ENCODE assay signal across 36 cellular contexts in the genomic region with DNA sequence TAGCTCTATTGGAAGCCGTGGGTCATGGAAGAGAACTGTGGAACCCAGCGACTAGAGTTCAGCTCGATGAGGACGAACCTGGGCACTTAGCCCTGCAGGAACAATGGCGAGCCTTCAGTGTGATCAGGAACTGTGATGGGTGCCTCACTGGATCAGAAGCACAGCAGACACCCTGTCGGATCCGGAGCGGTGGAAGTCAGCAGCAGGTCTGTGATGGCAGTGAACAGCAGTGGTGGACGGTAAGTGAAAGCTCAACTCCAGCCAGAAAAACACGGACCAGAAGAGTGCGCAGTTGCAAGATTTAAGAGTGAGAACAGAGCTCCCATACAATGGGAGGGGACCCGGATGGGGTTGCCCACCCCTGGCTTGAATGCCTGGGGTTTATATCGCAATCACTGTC.
"Had no signal": no experiment of that assay in that cellular context is flagged by ENCODE, and none has a peak within 500 bp of the region (broad histone marks: within the 10 kb centered on the region; RNA-seq: fewer than 3 reads in every experiment).

No MANE protein-coding gene starts in this region.

- H3K27ac ChIP-seq: ascending aorta, cardiac muscle cell, VCaP had no signal

- ATAC-seq: activated CD4-positive, alpha-beta T cell treated with anti-CD3 and anti-CD28 coated beads for 36 hours; activated CD4-positive, CD25-positive, alpha-beta regulatory T cell treated with anti-CD3 and anti-CD28 coated beads, Interleukin-2, amount 50 U/mL, for 24 hours; activated CD8-positive, alpha-beta memory T cell treated with anti-CD3 and anti-CD28 coated beads, Interleukin-2, amount 10 ng/mL, durations not matched to agents 7 days and 5 days; activated CD8-positive, alpha-beta T cell treated with anti-CD3 and anti-CD28 coated beads, Interleukin-2, amount 10 ng/mL, durations not matched to agents 7 days and 5 days; activated naive CD8-positive, alpha-beta T cell treated with anti-CD3 and anti-CD28 coated beads, Interleukin-2, amount 50 U/mL, for 24 hours had no signal

- H3K36me3 ChIP-seq: ascending aorta, cardiac muscle cell had no signal

- H3K36me3 Mint-ChIP-seq: activated CD8-positive, alpha-beta memory T cell treated with anti-CD3 and anti-CD28 coated beads, Interleukin-2, amount 10 ng/mL, durations not matched to agents 7 days and 5 days; activated naive CD4-positive, alpha-beta T cell treated with anti-CD3 and anti-CD28 coated beads, Interleukin-2, amount 10 ng/mL, durations not matched to agents 7 days and 5 days; activated naive CD4-positive, alpha-beta T cell treated with anti-CD3 and anti-CD28 coated beads, Interleukin-2, amount 50 U/mL, for 24 hours; activated naive CD8-positive, alpha-beta T cell; activated naive CD8-positive, alpha-beta T cell treated with anti-CD3 and anti-CD28 coated beads, Interleukin-2, amount 10 ng/mL, durations not matched to agents 7 days and 5 days; brain had no signal

- H3K27me3 ChIP-seq: ascending aorta, cardiac muscle cell had no signal

- H3K4me3 ChIP-seq: ascending aorta, cardiac muscle cell had no signal

- H3K9me3 ChIP-seq: ascending aorta had no signal

- H3K9me3 Mint-ChIP-seq: activated naive CD8-positive, alpha-beta T cell treated with anti-CD3 and anti-CD28 coated beads, Interleukin-2, amount 10 ng/mL, durations not matched to agents 7 days and 5 days had no signal

- H3K4me1 ChIP-seq: ascending aorta had no signal

- H3K27me3 Mint-ChIP-seq: activated CD4-positive, alpha-beta memory T cell treated with anti-CD3 and anti-CD28 coated beads, Interleukin-2, amount 10 ng/mL, durations not matched to agents 7 days and 5 days; activated CD4-positive, alpha-beta T cell treated with anti-CD3 and anti-CD28 coated beads for 36 hours; activated CD4-positive, alpha-beta T cell treated with anti-CD3 and anti-CD28 coated beads, Interleukin-2, amount 10 ng/mL, durations not matched to agents 7 days and 5 days; activated CD8-positive, alpha-beta memory T cell treated with anti-CD3 and anti-CD28 coated beads, Interleukin-2, amount 10 ng/mL, durations not matched to agents 7 days and 5 days; activated naive CD4-positive, alpha-beta T cell treated with anti-CD3 and anti-CD28 coated beads, Interleukin-2, amount 10 ng/mL, durations not matched to agents 7 days and 5 days; activated naive CD4-positive, alpha-beta T cell treated with anti-CD3 and anti-CD28 coated beads, Interleukin-2, amount 50 U/mL, for 24 hours; activated naive CD8-positive, alpha-beta T cell treated with anti-CD3 and anti-CD28 coated beads, Interleukin-2, amount 10 ng/mL, durations not matched to agents 7 days and 5 days; activated naive CD8-positive, alpha-beta T cell treated with anti-CD3 and anti-CD28 coated beads, Interleukin-2, amount 50 U/mL, for 24 hours; activated T-cell treated with anti-CD3 and anti-CD28 coated beads, Interleukin-2, amount 50 U/mL, for 24 hours; brain; central memory CD8-positive, alpha-beta T cell had no signal

- DNase-seq: activated CD4-positive, alpha-beta memory T cell treated with anti-CD3 and anti-CD28 coated beads, Interleukin-2, amount 10 ng/mL, durations not matched to agents 7 days and 5 days; activated CD4-positive, alpha-beta T cell treated with anti-CD3 and anti-CD28 coated beads for 1 hour; activated CD4-positive, alpha-beta T cell treated with anti-CD3 and anti-CD28 coated beads for 36 hours; activated CD4-positive, alpha-beta T cell treated with anti-CD3 and anti-CD28 coated beads for 48 hours; activated CD4-positive, alpha-beta T cell treated with anti-CD3 and anti-CD28 coated beads, Interleukin-2, amount 10 ng/mL, durations not matched to agents 7 days and 5 days; activated CD4-positive, alpha-beta T cell treated with anti-CD3 and anti-CD28 coated beads, Interleukin-2, amount 50 U/mL, for 48 hours; activated CD4-positive, CD25-positive, alpha-beta regulatory T cell; activated CD8-positive, alpha-beta memory T cell treated with anti-CD3 and anti-CD28 coated beads for 24 hours; activated CD8-positive, alpha-beta memory T cell treated with anti-CD3 and anti-CD28 coated beads, Interleukin-2, amount 10 ng/mL, durations not matched to agents 7 days and 5 days; activated CD8-positive, alpha-beta memory T cell treated with anti-CD3 and anti-CD28 coated beads, Interleukin-2, amount 50 U/mL, for 48 hours; activated CD8-positive, alpha-beta T cell treated with anti-CD3 and anti-CD28 coated beads, Interleukin-2, amount 10 ng/mL, durations not matched to agents 7 days and 5 days; activated effector memory CD4-positive, alpha-beta T cell treated with Interleukin-2 at 50 U/mL for 16 hours; activated gamma-delta T cell; activated naive CD4-positive, alpha-beta T cell treated with anti-CD3 and anti-CD28 coated beads, Interleukin-2, amount 10 ng/mL, durations not matched to agents 7 days and 5 days; activated naive CD4-positive, alpha-beta T cell treated with Interleukin-2 at 50 U/mL for 16 hours; activated naive CD8-positive, alpha-beta T cell treated with anti-CD3 and anti-CD28 coated beads, Interleukin-2, amount 10 ng/mL, durations not matched to agents 7 days and 5 days; activated naive CD8-positive, alpha-beta T cell treated with anti-CD3 and anti-CD28 coated beads, Interleukin-2, amount 50 U/mL, for 24 hours; activated T-cell treated with anti-CD3 and anti-CD28 coated beads, Interleukin-2, amount 50 U/mL, for 24 hours; activated T-cell treated with anti-CD3 and anti-CD28 coated beads, Interleukin-2, amount 50 U/mL, for 48 hours; amygdala; anterior cingulate cortex; caudate nucleus; cerebellar nuclear complex; T-helper 2 cell; T-helper 9 cell had no signal

- H3K27ac Mint-ChIP-seq: activated CD4-positive, alpha-beta memory T cell treated with anti-CD3 and anti-CD28 coated beads, Interleukin-2, amount 10 ng/mL, durations not matched to agents 7 days and 5 days; activated CD4-positive, alpha-beta T cell treated with anti-CD3 and anti-CD28 coated beads for 36 hours; activated CD4-positive, alpha-beta T cell treated with anti-CD3 and anti-CD28 coated beads, Interleukin-2, amount 10 ng/mL, durations not matched to agents 7 days and 5 days; activated CD8-positive, alpha-beta memory T cell treated with anti-CD3 and anti-CD28 coated beads, Interleukin-2, amount 10 ng/mL, durations not matched to agents 7 days and 5 days; activated CD8-positive, alpha-beta T cell treated with anti-CD3 and anti-CD28 coated beads, Interleukin-2, amount 10 ng/mL, durations not matched to agents 7 days and 5 days; activated naive CD4-positive, alpha-beta T cell treated with anti-CD3 and anti-CD28 coated beads, Interleukin-2, amount 10 ng/mL, durations not matched to agents 7 days and 5 days; activated naive CD4-positive, alpha-beta T cell treated with anti-CD3 and anti-CD28 coated beads, Interleukin-2, amount 50 U/mL, for 24 hours; activated naive CD8-positive, alpha-beta T cell; activated naive CD8-positive, alpha-beta T cell treated with anti-CD3 and anti-CD28 coated beads, Interleukin-2, amount 10 ng/mL, durations not matched to agents 7 days and 5 days; activated naive CD8-positive, alpha-beta T cell treated with anti-CD3 and anti-CD28 coated beads, Interleukin-2, amount 50 U/mL, for 24 hours; activated T-cell treated with anti-CD3 and anti-CD28 coated beads, Interleukin-2, amount 50 U/mL, for 24 hours; activated T-helper 2 cell treated with anti-CD3 and anti-CD28 coated beads, Interferon-gamma antibody, Interleukin-2, Interleukin-4, amounts not matched to agents 10 μg/mL and 5 μg/mL and 100 μg/mL, durations not matched to agents 14 hours and 24 hours and 36 hours; brain; T-helper 1 cell treated with Interleukin-12 subunit alpha and Interleukin-12 subunit beta and Interleukin-4 antibody, amounts not matched to agents 30 μg/mL and 1 μg/mL, for 36 hours; T-helper 2 cell treated with Interferon-gamma antibody and Interleukin-4, amounts not matched to agents 5 μg/mL and 100 μg/mL, for 36 hours had no signal

- H3K4me3 Mint-ChIP-seq: activated CD4-positive, alpha-beta memory T cell treated with anti-CD3 and anti-CD28 coated beads, Interleukin-2, amount 10 ng/mL, durations not matched to agents 7 days and 5 days; activated CD4-positive, alpha-beta T cell treated with anti-CD3 and anti-CD28 coated beads for 36 hours; activated CD4-positive, alpha-beta T cell treated with anti-CD3 and anti-CD28 coated beads, Interleukin-2, amount 10 ng/mL, durations not matched to agents 7 days and 5 days; activated CD8-positive, alpha-beta memory T cell treated with anti-CD3 and anti-CD28 coated beads, Interleukin-2, amount 10 ng/mL, durations not matched to agents 7 days and 5 days; activated CD8-positive, alpha-beta T cell treated with anti-CD3 and anti-CD28 coated beads, Interleukin-2, amount 10 ng/mL, durations not matched to agents 7 days and 5 days; activated naive CD4-positive, alpha-beta T cell treated with anti-CD3 and anti-CD28 coated beads, Interleukin-2, amount 10 ng/mL, durations not matched to agents 7 days and 5 days; activated naive CD4-positive, alpha-beta T cell treated with anti-CD3 and anti-CD28 coated beads, Interleukin-2, amount 50 U/mL, for 24 hours; activated naive CD8-positive, alpha-beta T cell; activated naive CD8-positive, alpha-beta T cell treated with anti-CD3 and anti-CD28 coated beads, Interleukin-2, amount 10 ng/mL, durations not matched to agents 7 days and 5 days; activated naive CD8-positive, alpha-beta T cell treated with anti-CD3 and anti-CD28 coated beads, Interleukin-2, amount 50 U/mL, for 24 hours; activated T-cell treated with anti-CD3 and anti-CD28 coated beads, Interleukin-2, amount 50 U/mL, for 24 hours; brain; central memory CD8-positive, alpha-beta T cell; T-helper 1 cell treated with Interleukin-12 subunit alpha and Interleukin-12 subunit beta and Interleukin-4 antibody, amounts not matched to agents 30 μg/mL and 1 μg/mL, for 36 hours; T-helper 2 cell treated with Interferon-gamma antibody and Interleukin-4, amounts not matched to agents 5 μg/mL and 100 μg/mL, for 36 hours had no signal

- H3K4me1 Mint-ChIP-seq: activated CD4-positive, alpha-beta memory T cell treated with anti-CD3 and anti-CD28 coated beads, Interleukin-2, amount 10 ng/mL, durations not matched to agents 7 days and 5 days; activated CD4-positive, alpha-beta T cell treated with anti-CD3 and anti-CD28 coated beads for 36 hours; activated CD4-positive, alpha-beta T cell treated with anti-CD3 and anti-CD28 coated beads, Interleukin-2, amount 10 ng/mL, durations not matched to agents 7 days and 5 days; activated CD8-positive, alpha-beta memory T cell treated with anti-CD3 and anti-CD28 coated beads, Interleukin-2, amount 10 ng/mL, durations not matched to agents 7 days and 5 days; activated naive CD4-positive, alpha-beta T cell treated with anti-CD3 and anti-CD28 coated beads, Interleukin-2, amount 10 ng/mL, durations not matched to agents 7 days and 5 days; activated naive CD4-positive, alpha-beta T cell treated with anti-CD3 and anti-CD28 coated beads, Interleukin-2, amount 50 U/mL, for 24 hours; activated naive CD8-positive, alpha-beta T cell treated with anti-CD3 and anti-CD28 coated beads, Interleukin-2, amount 10 ng/mL, durations not matched to agents 7 days and 5 days; activated naive CD8-positive, alpha-beta T cell treated with anti-CD3 and anti-CD28 coated beads, Interleukin-2, amount 50 U/mL, for 24 hours; brain; central memory CD8-positive, alpha-beta T cell had no signal
